ENCODE assay signal across 21 cellular contexts in the genomic region with DNA sequence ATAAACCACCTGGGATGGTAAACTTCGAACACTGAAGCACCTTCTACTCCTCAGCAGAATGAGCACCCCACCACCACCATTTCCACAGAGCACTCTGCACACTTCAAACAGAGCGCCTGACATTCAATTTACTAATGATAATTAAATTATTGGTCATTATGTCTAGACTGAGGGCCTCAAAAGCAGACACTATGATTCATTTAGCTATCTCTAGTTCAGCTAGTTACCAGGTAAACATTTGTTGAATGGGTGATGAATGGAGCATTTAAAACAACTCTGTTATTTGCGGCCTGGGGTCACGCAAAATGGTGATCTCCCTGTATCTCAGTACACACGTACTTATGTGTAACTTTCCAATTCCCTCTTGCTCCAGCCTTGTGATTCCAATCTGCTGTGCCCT. TPM values are rescaled to one million over a fixed set of nuclear protein-coding genes. Genes with fewer than 3 reads are reported as not detected.
DNase-seq lines count a peak whose midpoint lies in the region; ATAC-seq, FAIRE-seq and TF ChIP-seq lines count a peak whose summit lies in the region.
"Had no signal": no experiment of that assay in that cellular context is flagged by ENCODE, and none has a peak within 500 bp of the region (broad histone marks: within the 10 kb centered on the region; RNA-seq: fewer than 3 reads in every experiment).

No MANE protein-coding gene starts in this region.

- H3K27me3 Mint-ChIP-seq in CD8-positive, alpha-beta T cell (ENCODE audit: low read depth) = no peaks in the 10 kb centered on the region
- H3K27me3 Mint-ChIP-seq: activated naive CD4-positive, alpha-beta T cell treated with anti-CD3 and anti-CD28 coated beads, Interleukin-2, amount 50 U/mL, for 24 hours; brain had no signal

- H3K9me3 Mint-ChIP-seq in CD8-positive, alpha-beta T cell = no peaks in the 10 kb centered on the region
- H3K9me3 Mint-ChIP-seq: activated naive CD4-positive, alpha-beta T cell treated with anti-CD3 and anti-CD28 coated beads, Interleukin-2, amount 50 U/mL, for 24 hours; activated T-cell treated with anti-CD3 and anti-CD28 coated beads, Interleukin-2, amount 50 U/mL, for 72 hours; neural crest cell had no signal

- intact Hi-C loops in CD8-positive, alpha-beta T cell (cut with DNase I, micrococcal nuclease) = no loop called here
- intact Hi-C loops in left ventricle myocardium superior (cut with micrococcal nuclease) = no loop called here

- peaks cover 61% of the 10 kb centered on the region for H3K4me1 Mint-ChIP-seq in CD8-positive, alpha-beta T cell (ENCODE audit: low read depth)

- peaks cover 27% of the 10 kb centered on the region for H3K4me1 ChIP-seq in CD8-positive, alpha-beta T cell (ENCODE audit: insufficient read depth, low read length)
- H3K4me1 ChIP-seq in keratinocyte (ENCODE audit: control insufficient read depth, extremely low read depth, insufficient read depth, low read length) = peaks cover 3% of the 10 kb centered on the region

- H3K27ac Mint-ChIP-seq in CD8-positive, alpha-beta T cell = peak overlapping the region; percentile 49
- H3K27ac Mint-ChIP-seq: activated naive CD4-positive, alpha-beta T cell treated with anti-CD3 and anti-CD28 coated beads, Interleukin-2, amount 50 U/mL, for 24 hours; activated T-cell treated with anti-CD3 and anti-CD28 coated beads, Interleukin-2, amount 50 U/mL, for 72 hours; brain had no signal

- H3K9me3 ChIP-seq in CD8-positive, alpha-beta T cell (ENCODE audit: low read length) = no peaks in the 10 kb centered on the region
- H3K9me3 ChIP-seq in keratinocyte (ENCODE audit: control insufficient read depth, low read depth, low read length) = no peaks in the 10 kb centered on the region
- H3K9me3 ChIP-seq: mucosa of descending colon, thyroid gland had no signal

- no peak overlapping the region for H3K27ac ChIP-seq in CD8-positive, alpha-beta T cell (ENCODE audit: low read depth, low read length)
- no peak overlapping the region for H3K27ac ChIP-seq in keratinocyte (ENCODE audit: control insufficient read depth, insufficient read depth, low read length)
- H3K27ac ChIP-seq: RWPE1, thyroid gland had no signal

- no peak for TF ChIP-seq CTCF in CD8-positive, alpha-beta T cell (IDR thresholded peaks at IDR 0.05)
- no peak for TF ChIP-seq CTCF in keratinocyte (optimal IDR thresholded peaks at IDR 0.05 in 1 of 3, IDR thresholded peaks at IDR 0.05 in 1 of 3, conservative IDR thresholded peaks at IDR 0.05 in 1 of 3; ENCODE audit: extremely low read depth in 1 of 3, insufficient read depth in 2 of 3, low read length in 3 of 3)

- no peak overlapping the region for H2AFZ ChIP-seq in keratinocyte (ENCODE audit: control insufficient read depth, low read length)

- no peak overlapping the region for H3K4me3 Mint-ChIP-seq in CD8-positive, alpha-beta T cell
- H3K4me3 Mint-ChIP-seq: activated T-cell treated with anti-CD3 and anti-CD28 coated beads, Interleukin-2, amount 50 U/mL, for 72 hours; brain; neural crest cell had no signal

- dilution Hi-C loops in keratinocyte (cut with MboI; ENCODE audit: extremely low pct_ligation_motif_present, low sequenced_read_pairs) = no loop called here

- H3K4me3 ChIP-seq in CD8-positive, alpha-beta T cell (ENCODE audit: low read depth, low read length) = no peak overlapping the region
- no peak overlapping the region for H3K4me3 ChIP-seq in keratinocyte (ENCODE audit: control insufficient read depth in 2 of 3, extremely low read depth in 1 of 3, insufficient read depth in 2 of 3, low read depth in 1 of 3, low read length in 3 of 3)
- H3K4me3 ChIP-seq: mucosa of descending colon, thyroid gland had no signal

- H3K4me2 ChIP-seq in keratinocyte (ENCODE audit: control insufficient read depth, extremely low read depth, insufficient read depth, low read depth, low read length) = no peak overlapping the region

- no peaks in the 10 kb centered on the region for H3K27me3 ChIP-seq in CD8-positive, alpha-beta T cell (ENCODE audit: insufficient read depth, low read length)
- H3K27me3 ChIP-seq in keratinocyte (ENCODE audit: control insufficient read depth, extremely low read depth, insufficient read depth, low read length) = no peaks in the 10 kb centered on the region
- H3K27me3 ChIP-seq: thyroid gland had no signal

- POLR2A ChIA-PET in CD8-positive, alpha-beta T cell (lab: Charles Lee) = no interaction called here

- CTCF ChIA-PET in CD8-positive, alpha-beta T cell (lab: Charles Lee) = interaction anchor here (1.0 kb wide), 1 partner anchor 131 kb away, joined by 3 read pairs; the partner anchor contains the start of gene XXYLT1

- H3K9ac ChIP-seq in keratinocyte (ENCODE audit: control insufficient read depth, extremely low read depth, insufficient read depth, low read length) = no peak overlapping the region

- no peak for ATAC-seq in CD8-positive, alpha-beta T cell
- ATAC-seq in left ventricle myocardium superior = no peak
- no peak for ATAC-seq in HG03521 (IDR thresholded peaks at IDR 0.05; ENCODE audit: unreplicated experiment)
- ATAC-seq: activated T-cell treated with anti-CD3 and anti-CD28 coated beads, Interleukin-2, amount 50 U/mL, for 72 hours; mucosa of descending colon; stimulated activated naive CD8-positive, alpha-beta T cell treated with anti-CD3 and anti-CD28 coated beads, Interleukin-15, Interleukin-2, amounts not matched to agents 100 U/mL and 50 U/mL, for 24 hours had no signal

- FAIRE-seq in keratinocyte (lab: Jason Lieb, UNC) = peak; percentile 23
- FAIRE-seq: colon, H1 had no signal

- H3K36me3 Mint-ChIP-seq in CD8-positive, alpha-beta T cell = peaks cover 12% of the 10 kb centered on the region

- peaks cover 59% of the 10 kb centered on the region for H3K79me2 ChIP-seq in keratinocyte (ENCODE audit: control insufficient read depth, insufficient read depth, low read length)

- H3K9me1 ChIP-seq in keratinocyte (ENCODE audit: control insufficient read depth, extremely low read depth, insufficient read depth, low read length) = no peaks in the 10 kb centered on the region

- no peaks in the 10 kb centered on the region for H4K20me1 ChIP-seq in keratinocyte (ENCODE audit: control insufficient read depth, extremely low read depth, insufficient read depth, low read length)

- H3K36me3 ChIP-seq in CD8-positive, alpha-beta T cell (ENCODE audit: insufficient read depth, low read length) = no peaks in the 10 kb centered on the region
- no peaks in the 10 kb centered on the region for H3K36me3 ChIP-seq in keratinocyte (ENCODE audit: control insufficient read depth in 2 of 2, extremely low read depth in 1 of 2, insufficient read depth in 2 of 2, low read length in 2 of 2)
- H3K36me3 ChIP-seq: thyroid gland had no signal

- no peak for DNase-seq in CD8-positive, alpha-beta T cell
- DNase-seq in NCI-H146 (lab: John Stamatoyannopoulos, UW) (peak; percentile 93), SK-N-DZ (ENCODE audit: low spot score) (peak; percentile 79), keratinocyte (ENCODE audit: low read depth, low spot score) (no peak), left ventricle myocardium superior (no peak), kidney tubule cell (ENCODE audit: low spot score) (no peak)
- DNase-seq: activated CD4-positive, alpha-beta T cell treated with anti-CD3 and anti-CD28 coated beads for 1 hour; activated T-cell treated with anti-CD3 and anti-CD28 coated beads, Interleukin-2, amount 50 U/mL, for 72 hours; glutamatergic neuron; KBM-7; mucosa of descending colon; stimulated activated CD4-positive, alpha-beta T cell treated with anti-CD3 and anti-CD28 coated beads, Interleukin-1b, Interleukin-23, amount 100 ng/mL, for 48 hours; stimulated activated naive CD8-positive, alpha-beta T cell treated with anti-CD3 and anti-CD28 coated beads, Interleukin-15, Interleukin-2, amounts not matched to agents 100 U/mL and 50 U/mL, for 24 hours; thyroid gland had no signal

RNA-seq across cellular contexts. Expression of gene ACAP2, which starts 40.9 kb away (rescaled TPM):
- total RNA-seq in CD8-positive, alpha-beta T cell = 10 to 100 TPM; 38.9 to 41.1 TPM
- 22.6 and 26.1 TPM in 2 replicates for polyA plus RNA-seq in SK-N-DZ (2014; cell fraction: cytosol; rRNA removed)
- 22.9 and 24.5 TPM in 2 replicates for polyA plus RNA-seq in SK-N-DZ (2014; cell fraction: nucleus; rRNA removed)
- 15.1 to 23.5 TPM (median 15.7 TPM) in 3 replicates for polyA plus RNA-seq in keratinocyte
- polyA plus RNA-seq in keratinocyte (2011; ENCODE audit: low read depth) = 53.6 TPM
- 10.3 and 18.3 TPM in 2 replicates for polyA plus RNA-seq in keratinocyte (2011; cell fraction: cytosol; rRNA removed)
- polyA plus RNA-seq in keratinocyte (2011; cell fraction: nucleus; rRNA removed) = 21.9 and 30.1 TPM in 2 replicates
- polyA plus RNA-seq in keratinocyte (2012; ENCODE audit: low replicate concordance) = 13.7 and 20.0 TPM in 2 replicates
- polyA minus RNA-seq in keratinocyte = 13.6 to 51.9 TPM (median 25.4 TPM) in 3 replicates
- polyA minus RNA-seq in keratinocyte (2011; cell fraction: cytosol; rRNA and poly(A)+ RNA removed) = 31.5 TPM
- polyA minus RNA-seq in keratinocyte (2011; cell fraction: nucleus; rRNA and poly(A)+ RNA removed) = 46.2 and 70.8 TPM in 2 replicates
- total RNA-seq in left ventricle myocardium superior = 15.6 TPM

Comparison
In these comparisons a context has a peak if more than half of its experiments do, and no peak if none do; other contexts are left out.
1. DNase-seq: peak in NCI-H146 (single experiment) and SK-N-DZ (single experiment); none in CD8-positive, alpha-beta T cell (0 of 7), keratinocyte (single experiment), left ventricle myocardium superior (single experiment) and kidney tubule cell (single experiment).